ENCODE assay signal across 8 cellular contexts in genomic region chr3:150787741-150788370, GRCh38. TPM values are rescaled to one million over a fixed set of nuclear protein-coding genes. Genes with fewer than 3 reads are reported as not detected.
DNase-seq lines count a peak whose midpoint lies in the region; ATAC-seq and TF ChIP-seq lines count a peak whose summit lies in the region.

No MANE protein-coding gene starts in this region.

- H3K4me1 ChIP-seq in right cardiac atrium (ENCODE audit: control insufficient read depth, insufficient read depth, low read length) = no peaks in the 10 kb centered on the region

- DNase-seq in GM12865 (ENCODE audit: low read depth) (peak; percentile 89), NCI-H128 (lab: John Stamatoyannopoulos, UW; ENCODE audit: unreplicated experiment) (peak; percentile 54), T-helper 9 cell (peak; percentile 71), amniotic stem cell (lab: John Stamatoyannopoulos, UW) (peak; percentile 61), right cardiac atrium (peak; percentile 87 to 95 (median 93)), skeletal muscle cell (ENCODE audit: low read depth) (peak; percentile 18), 8988T (no peak)

- H3K27me3 ChIP-seq in right cardiac atrium (ENCODE audit: control insufficient read depth, insufficient read depth) = no peaks in the 10 kb centered on the region

- TF ChIP-seq CTCF in GM12865 (IDR thresholded peaks at IDR 0.05; ENCODE audit: insufficient read depth, low read depth, low read length, missing control alignments) = peak; percentile 96

- 2% methylated on average over 10 of the region's 10 CpGs for WGBS in right cardiac atrium

- intact Hi-C loops in right cardiac atrium (cut with DNase I) = loop anchor here (5.0 to 10.0 kb wide), 4 partner anchors 63 to 359 kb away; no protein-coding TSS in a partner anchor

- no peaks in the 10 kb centered on the region for H3K9me3 ChIP-seq in right cardiac atrium (ENCODE audit: control insufficient read depth, low read length)

- no peak overlapping the region for H3K27ac ChIP-seq in right cardiac atrium (ENCODE audit: low read length)

- no peak overlapping the region for H3K4me3 ChIP-seq in GM12865 (ENCODE audit: low read depth, low read length)
- no peak overlapping the region for H3K4me3 ChIP-seq in right cardiac atrium (ENCODE audit: low read length)
- no peak overlapping the region for H3K4me3 ChIP-seq in skeletal muscle cell (ENCODE audit: low read depth, low read length)

- ATAC-seq in HG02571 (IDR thresholded peaks at IDR 0.05; ENCODE audit: unreplicated experiment) (peak; percentile 74), right cardiac atrium (peak; percentile 88 to 90)

RNA-seq across cellular contexts. Expression of gene SIAH2, which starts 24.9 kb away (rescaled TPM):
- 10 to 100 TPM; 15.4 to 18.6 (median 18.2) TPM for total RNA-seq in right cardiac atrium
- 9.9 TPM for polyA plus RNA-seq in right cardiac atrium
